8 cellular contexts compared by ENCODE assay signal in genomic region chr9:129596541-129597328, GRCh38. TPM values are rescaled to one million over a fixed set of nuclear protein-coding genes. Genes with fewer than 3 reads are reported as not detected.
A peak's percentile ranks its signal among the peaks of the same experiment; 100 is the strongest.
DNase-seq lines count a peak whose midpoint lies in the region; ATAC-seq and TF ChIP-seq lines count a peak whose summit lies in the region.

No MANE protein-coding gene starts in this region.

- no peak overlapping the region for H3K27ac ChIP-seq in Panc1 (ENCODE audit: low read length)

- H3K36me3 Mint-ChIP-seq in naive thymus-derived CD8-positive, alpha-beta T cell: no peaks in the 10 kb centered on the region

- no TSS peak for BruUV-seq in Panc1 (replicated peaks; lab: Mats Ljungman, UMichigan)

- DNase-seq in AG04449 (ENCODE audit: low read depth, low spot score) (no peak), Panc1 (ENCODE audit: low read depth, low spot score) (no peak), epithelial cell of proximal tubule (ENCODE audit: low read depth) (no peak), occipital lobe (lab: John Stamatoyannopoulos, UW) (no peak), NCI-H1048 (lab: John Stamatoyannopoulos, UW) (no peak)
- DNase-seq in naive thymus-derived CD8-positive, alpha-beta T cell: no peak
- DNase-seq in stimulated activated CD4-positive, alpha-beta T cell treated with anti-CD3 and anti-CD28 coated beads, Interleukin-2, amount 100 ng/mL, for 24 hours: no peak

- TF ChIP-seq CTCF in AG04449 (IDR thresholded peaks at IDR 0.05; ENCODE audit: insufficient read depth, low read length, missing control alignments) (no peak), Panc1 (IDR thresholded peaks at IDR 0.05) (no peak), epithelial cell of proximal tubule (conservative IDR thresholded peaks at IDR 0.05; ENCODE audit: low read depth, low read length) (no peak)

- ATAC-seq in Panc1 (peak; percentile 71), HG03175 (IDR thresholded peaks at IDR 0.05; ENCODE audit: unreplicated experiment) (no peak)
- peak in 1 of 2 donors; percentile 16 for ATAC-seq in naive thymus-derived CD8-positive, alpha-beta T cell

- peak overlapping the region; percentile 44 for H3K4me3 ChIP-seq in AG04449 (ENCODE audit: low read depth, low read length)
- peak overlapping the region; percentile 14 to 29; a peak in 3 of 4 replicates for H3K4me3 ChIP-seq in Panc1 (ENCODE audit: low read depth in 2 of 2, low read length in 2 of 2)
- peak overlapping the region; percentile 56 for H3K4me3 ChIP-seq in epithelial cell of proximal tubule (ENCODE audit: low read depth, low read length)

- CTCF ChIA-PET in AG04449 (lab: Yijun Ruan, JAX): interaction anchor here (0.7 to 3.0 kb wide), 10 partner anchors 8 to 465 kb away, joined by 3 to 15 read pairs (median 4); no protein-coding TSS in a partner anchor
- CTCF ChIA-PET in Panc1 (lab: Charles Lee): interaction anchor here (0.6 kb wide), 1 partner anchor 569 kb away, joined by 8 read pairs; the partner anchor contains the start of gene SH3GLB2

- H3K4me1 ChIP-seq in Panc1 (ENCODE audit: control insufficient read depth, insufficient read depth, low read length): peaks cover 3% of the 10 kb centered on the region

- in situ Hi-C loops in Panc1 (cut with HindIII; ENCODE audit: low pct_unique_long_range_greater_than_20kb, low sequenced_read_pairs): no loop called here

- no peaks in the 10 kb centered on the region for H3K9me3 Mint-ChIP-seq in naive thymus-derived CD8-positive, alpha-beta T cell

- peaks cover 15 to 32% (median 24%) of the 10 kb centered on the region in 4 donors for H3K4me1 Mint-ChIP-seq in naive thymus-derived CD8-positive, alpha-beta T cell

- H3K4me3 Mint-ChIP-seq in naive thymus-derived CD8-positive, alpha-beta T cell: peak overlapping the region in 9 of 10 donors; percentile 22 to 67 (median 57)

- intact Hi-C loops in Panc1 (cut with micrococcal nuclease; ENCODE audit: unreplicated experiment): loop anchor here (2.0 kb wide), 1 partner anchor 60 kb away; no protein-coding TSS in a partner anchor

- H3K27me3 ChIP-seq in Panc1 (ENCODE audit: control insufficient read depth, insufficient read depth, low read length): no peaks in the 10 kb centered on the region

- H3K27me3 Mint-ChIP-seq in naive thymus-derived CD8-positive, alpha-beta T cell: peaks cover 0 to 13% (median 0%) of the 10 kb centered on the region in 5 donors

- H3K36me3 ChIP-seq in Panc1 (ENCODE audit: control insufficient read depth, insufficient read depth, low read length): no peaks in the 10 kb centered on the region

- no peaks in the 10 kb centered on the region for H3K9me3 ChIP-seq in Panc1 (ENCODE audit: control insufficient read depth, insufficient read depth, low read depth, low read length)

- H3K27ac Mint-ChIP-seq in naive thymus-derived CD8-positive, alpha-beta T cell: peak overlapping the region in 3 of 10 donors; percentile 4 to 89 (median 40)

- POLR2A ChIA-PET in AG04449 (lab: Yijun Ruan, JAX) (interaction anchor here (1.1 to 3.5 kb wide), 9 partner anchors 10 to 457 kb away, joined by 3 to 15 read pairs (median 5); partner anchors contain the start of gene IER5L), Panc1 (lab: Charles Lee) (interaction anchor here (0.6 kb wide), 1 partner anchor 23 kb away, joined by 4 read pairs; no protein-coding TSS in a partner anchor)
- POLR2A ChIA-PET in naive thymus-derived CD8-positive, alpha-beta T cell (lab: Charles Lee): interaction anchor here (0.6 to 2.8 kb wide), 4 partner anchors 11 to 138 kb away, joined by 3 to 18 read pairs (median 4); no protein-coding TSS in a partner anchor

RNA-seq across cellular contexts. Expression of gene C9orf50, which starts 24.2 kb away (rescaled TPM):
- not detected for total RNA-seq in Panc1 (2021; ENCODE audit: unreplicated experiment)
- not detected for polyA plus RNA-seq in Panc1 (2012; ENCODE audit: insufficient read length)
- total RNA-seq in epithelial cell of proximal tubule: 0.69 TPM in 1 of 2 replicates, not detected in the other
- not detected for total RNA-seq in naive thymus-derived CD8-positive, alpha-beta T cell
- polyA plus RNA-seq in naive thymus-derived CD8-positive, alpha-beta T cell: not detected
- not detected for total RNA-seq in occipital lobe

RNA-seq across cellular contexts. Expression of gene NTMT1, which starts 29.2 kb away (rescaled TPM):
- total RNA-seq in Panc1 (2021; ENCODE audit: unreplicated experiment): 47.5 TPM
- 56.7 TPM for polyA plus RNA-seq in Panc1 (2012; ENCODE audit: insufficient read length)
- total RNA-seq in epithelial cell of proximal tubule: 37.9 and 104 TPM in 2 replicates
- total RNA-seq in naive thymus-derived CD8-positive, alpha-beta T cell: 10 to 100 TPM; 34.5 to 35.1 TPM
- 10 to 100 TPM; 40.8 to 57.8 (median 45.2) TPM for polyA plus RNA-seq in naive thymus-derived CD8-positive, alpha-beta T cell
- 11.2 TPM for total RNA-seq in occipital lobe

RNA-seq across cellular contexts. Expression of gene ASB6, which starts 45.2 kb away (rescaled TPM):
- total RNA-seq in Panc1 (2021; ENCODE audit: unreplicated experiment) (14.3 TPM), epithelial cell of proximal tubule (22.3 and 29.2 TPM in 2 replicates), occipital lobe (10.1 TPM)
- polyA plus RNA-seq in Panc1 (2012; ENCODE audit: insufficient read length): 14.2 TPM
- total RNA-seq in naive thymus-derived CD8-positive, alpha-beta T cell: 10 to 100 TPM; 33.7 to 35.7 TPM
- polyA plus RNA-seq in naive thymus-derived CD8-positive, alpha-beta T cell: 10 to 100 TPM; 14.8 to 29.1 (median 19.8) TPM
